In genomic region chr11:65594991-65595920, GRCh38 we compare ENCODE assay signal across 16 cellular contexts. TPM values are rescaled to one million over a fixed set of nuclear protein-coding genes. Genes with fewer than 3 reads are reported as not detected.
DNase-seq lines count a peak whose midpoint lies in the region; ATAC-seq, FAIRE-seq and TF ChIP-seq lines count a peak whose summit lies in the region.
"Had no signal": no experiment of that assay in that cellular context is flagged by ENCODE, and none has a peak within 500 bp of the region (broad histone marks: within the 10 kb centered on the region; RNA-seq: fewer than 3 reads in every experiment).

A gene with protein sequence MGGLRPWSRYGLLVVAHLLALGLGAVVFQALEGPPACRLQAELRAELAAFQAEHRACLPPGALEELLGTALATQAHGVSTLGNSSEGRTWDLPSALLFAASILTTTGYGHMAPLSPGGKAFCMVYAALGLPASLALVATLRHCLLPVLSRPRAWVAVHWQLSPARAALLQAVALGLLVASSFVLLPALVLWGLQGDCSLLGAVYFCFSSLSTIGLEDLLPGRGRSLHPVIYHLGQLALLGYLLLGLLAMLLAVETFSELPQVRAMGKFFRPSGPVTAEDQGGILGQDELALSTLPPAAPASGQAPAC (minus strand): TSS chr11:65595800. CDS start chr11:65595772, 28 bp downstream.

- CTCF ChIA-PET in activated CD8-positive, alpha-beta memory T cell treated with anti-CD3 and anti-CD28 coated beads, Interleukin-2, amount 10 ng/mL, durations not matched to agents 7 days and 5 days (lab: Charles Lee), result interaction anchor here (0.8 to 12.7 kb wide), 13 partner anchors 9 to 185 kb away, joined by 3 to 209 read pairs (median 11); partner anchors contain the start of genes EHBP1L1, FAM89B, MAP3K11 and PCNX3
- CTCF ChIA-PET in Panc1 (lab: Charles Lee), result interaction anchor here (0.6 to 2.5 kb wide), 3 partner anchors 23 to 345 kb away, joined by 6 to 16 read pairs (median 9); partner anchors contain the start of gene FAM89B

- H3K27ac Mint-ChIP-seq in activated CD8-positive, alpha-beta memory T cell treated with anti-CD3 and anti-CD28 coated beads, Interleukin-2, amount 10 ng/mL, durations not matched to agents 7 days and 5 days, result peak within 1 kb of the TSS; percentile 77

- H3K36me3 ChIP-seq in Panc1 (ENCODE audit: control insufficient read depth, insufficient read depth, low read length) (peaks cover 3% of the 10 kb centered on the region), esophagus muscularis mucosa (peaks cover 21 to 69% (median 67%) of the 10 kb centered on the region in 4 donors), subcutaneous abdominal adipose tissue (ENCODE audit: control insufficient read depth in 5 of 5, insufficient read depth in 5 of 5, low read length in 5 of 5) (peaks cover 0 to 65% (median 39%) of the 10 kb centered on the region in 5 donors), testis (ENCODE audit: low read depth, missing control alignments) (no peaks in the 10 kb centered on the region)

- peaks cover 9% of the 10 kb centered on the region for H3K36me3 Mint-ChIP-seq in activated CD8-positive, alpha-beta memory T cell treated with anti-CD3 and anti-CD28 coated beads, Interleukin-2, amount 10 ng/mL, durations not matched to agents 7 days and 5 days

- H3K4me1 ChIP-seq in Panc1 (ENCODE audit: control insufficient read depth, insufficient read depth, low read length), result peaks cover 12% of the 10 kb centered on the region; the same call in 1 of the 2 replicates
- H3K4me1 ChIP-seq in esophagus muscularis mucosa, result peaks cover 16 to 53% (median 41%) of the 10 kb centered on the region in 4 donors
- H3K4me1 ChIP-seq in subcutaneous abdominal adipose tissue (ENCODE audit: control insufficient read depth in 5 of 5, insufficient read depth in 5 of 5, low read length in 5 of 5), result peaks cover 0 to 26% (median 23%) of the 10 kb centered on the region in 5 donors
- H3K4me1 ChIP-seq in testis, result peaks cover 4% of the 10 kb centered on the region

- peaks cover 16% of the 10 kb centered on the region for H3K4me1 Mint-ChIP-seq in activated CD8-positive, alpha-beta memory T cell treated with anti-CD3 and anti-CD28 coated beads, Interleukin-2, amount 10 ng/mL, durations not matched to agents 7 days and 5 days

- no peak for FAIRE-seq in GM12892 (lab: Jason Lieb, UNC)
- FAIRE-seq: colon, frontal cortex, RCC 7860 had no signal

- TF ChIP-seq CTCF in Panc1 (IDR thresholded peaks at IDR 0.05), result no peak
- TF ChIP-seq CTCF in esophagus muscularis mucosa (IDR thresholded peaks at IDR 0.05), result no peak
- TF ChIP-seq CTCF in testis (IDR thresholded peaks at IDR 0.05), result no peak

- H3K9me3 ChIP-seq in Panc1 (ENCODE audit: control insufficient read depth, insufficient read depth, low read depth, low read length) (no peaks in the 10 kb centered on the region), esophagus muscularis mucosa (no peaks in the 10 kb centered on the region), subcutaneous abdominal adipose tissue (ENCODE audit: control insufficient read depth in 5 of 5, low read length in 5 of 5) (no peaks in the 10 kb centered on the region), testis (no peaks in the 10 kb centered on the region)

- H3K27ac ChIP-seq in Panc1 (ENCODE audit: low read length), result no peak within 1 kb of the TSS
- H3K27ac ChIP-seq in esophagus muscularis mucosa (replicated peaks in 1 of 4), result peak within 1 kb of the TSS in 3 of 4 donors; percentile 11 to 52 (median 13)
- H3K27ac ChIP-seq in subcutaneous abdominal adipose tissue (ENCODE audit: low read depth, low read length), result no peak within 1 kb of the TSS
- no peak within 1 kb of the TSS for H3K27ac ChIP-seq in testis
- H3K27ac ChIP-seq: VCaP had no signal

- H3K27me3 ChIP-seq in Panc1 (ENCODE audit: control insufficient read depth, insufficient read depth, low read length) (no peaks in the 10 kb centered on the region), esophagus muscularis mucosa (no peaks in the 10 kb centered on the region), subcutaneous abdominal adipose tissue (ENCODE audit: control insufficient read depth in 5 of 5, insufficient read depth in 4 of 5, low read length in 5 of 5) (no peaks in the 10 kb centered on the region), testis (no peaks in the 10 kb centered on the region)

- DNase-seq in activated CD8-positive, alpha-beta memory T cell treated with anti-CD3 and anti-CD28 coated beads, Interleukin-2, amount 10 ng/mL, durations not matched to agents 7 days and 5 days, result no peak
- no peak for DNase-seq in activated CD8-positive, alpha-beta memory T cell treated with anti-CD3 and anti-CD28 coated beads for 24 hours
- DNase-seq in Panc1 (ENCODE audit: low read depth, low spot score) (no peak), esophagus muscularis mucosa (ENCODE audit: extremely low spot score) (no peak), testis (no peak), NCI-H1092 (lab: John Stamatoyannopoulos, UW) (no peak), GM12892 (ENCODE audit: insufficient read length) (no peak)
- DNase-seq: NCI-H1694 treated with DMSO at 0.1 percent for 48 hours; nucleus accumbens; stimulated activated naive CD4-positive, alpha-beta T cell treated with Interleukin-2 at 50 U/mL for 16 hours had no signal

- peak within 1 kb of the TSS in 3 of 5 donors; percentile 23 to 53 (median 49) for H3K9ac ChIP-seq in subcutaneous abdominal adipose tissue (ENCODE audit: low read length in 5 of 5)

- BruUV-seq in Panc1 (replicated peaks; lab: Mats Ljungman, UMichigan), result no TSS peak

- POLR2A ChIA-PET in Panc1 (lab: Charles Lee), result no interaction called here

- in situ Hi-C loops in Panc1 (cut with HindIII; ENCODE audit: low pct_unique_long_range_greater_than_20kb, low sequenced_read_pairs), result no loop called here

- no peaks in the 10 kb centered on the region for H3K9me3 Mint-ChIP-seq in activated CD8-positive, alpha-beta memory T cell treated with anti-CD3 and anti-CD28 coated beads, Interleukin-2, amount 10 ng/mL, durations not matched to agents 7 days and 5 days (ENCODE audit: low read depth)

- no peak for TF ChIP-seq POLR2A in esophagus muscularis mucosa (IDR thresholded peaks at IDR 0.05; ENCODE audit: low read depth)
- TF ChIP-seq POLR2A in testis (IDR thresholded peaks at IDR 0.05), result no peak
- TF ChIP-seq POLR2A in GM12892 (IDR thresholded peaks at IDR 0.05; ENCODE audit: low read depth, low read length), result no peak

- H3K4me3 ChIP-seq in Panc1 (ENCODE audit: low read depth in 2 of 2, low read length in 2 of 2) (no peak within 1 kb of the TSS), esophagus muscularis mucosa (no peak within 1 kb of the TSS), subcutaneous abdominal adipose tissue (ENCODE audit: low read depth in 1 of 5, low read length in 5 of 5) (peak within 1 kb of the TSS in 2 of 5 donors; percentile 4 to 13), testis (no peak within 1 kb of the TSS)

- peak; percentile 22 for ATAC-seq in activated CD8-positive, alpha-beta memory T cell treated with anti-CD3 and anti-CD28 coated beads, Interleukin-2, amount 10 ng/mL, durations not matched to agents 7 days and 5 days
- peak; percentile 37 for ATAC-seq in Panc1

- H3K4me3 Mint-ChIP-seq in activated CD8-positive, alpha-beta memory T cell treated with anti-CD3 and anti-CD28 coated beads, Interleukin-2, amount 10 ng/mL, durations not matched to agents 7 days and 5 days, result no peak within 1 kb of the TSS

- TF ChIP-seq EP300 in esophagus muscularis mucosa (IDR thresholded peaks at IDR 0.05), result no peak

- whole genome bisulfite sequencing in esophagus muscularis mucosa, result 68% methylated on average over 7 of the region's 14 CpGs
- WGBS in testis, 2 donors, result 71 to 77% methylated on average over 8 to 14 of the region's 14 CpGs

- no peaks in the 10 kb centered on the region for H3K27me3 Mint-ChIP-seq in activated CD8-positive, alpha-beta memory T cell treated with anti-CD3 and anti-CD28 coated beads, Interleukin-2, amount 10 ng/mL, durations not matched to agents 7 days and 5 days

- intact Hi-C loops in Panc1 (cut with micrococcal nuclease; ENCODE audit: unreplicated experiment) (no loop called here), esophagus muscularis mucosa (cut with DNase I) (loop anchor here (5.0 kb wide), 1 partner anchor 53 kb away; no protein-coding TSS in a partner anchor), testis (cut with DNase I; ENCODE audit: low total_unique reads) (no loop called here)

RNA-seq across cellular contexts. Expression of the gene that starts here (rescaled TPM):
- total RNA-seq in activated CD8-positive, alpha-beta memory T cell treated with anti-CD3 and anti-CD28 coated beads, Interleukin-2, amount 10 ng/mL, durations not matched to agents 7 days and 5 days, result 1 to 10 TPM in 1 of 2 experiments, under 1 TPM in 1; 0.80 to 1.1 TPM
- 0.69 TPM for total RNA-seq in Panc1 (2021; ENCODE audit: unreplicated experiment)
- polyA plus RNA-seq in Panc1 (2012; ENCODE audit: insufficient read length), result 0.63 TPM
- 1 to 10 TPM in 3 of 4 donors, under 1 TPM in 1; 0.99 to 1.2 (median 1.2) TPM for total RNA-seq in esophagus muscularis mucosa
- total RNA-seq in testis, result 1 to 10 TPM in 1 of 2 donors, under 1 TPM in 1; 0.99 to 2.5 TPM
- 0.26 TPM for polyA plus RNA-seq in testis (ENCODE audit: insufficient read depth, low read depth, low replicate concordance)
- not detected for polyA plus RNA-seq in GM12892 (2012; ENCODE audit: missing spikeins)
- total RNA-seq: frontal cortex, kidney epithelial cell had no signal

Comparison
In these comparisons a context has a peak if more than half of its experiments do, and no peak if none do; other contexts are left out.
1. Peak in ATAC-seq in Panc1; RNA of the gene not detected or under 1 TPM.
2. H3K27ac ChIP-seq: peak in esophagus muscularis mucosa (3 of 4); none in Panc1 (single experiment), subcutaneous abdominal adipose tissue (single experiment) and testis (0 of 2).